8 cellular contexts compared by ENCODE assay signal in the genomic region with DNA sequence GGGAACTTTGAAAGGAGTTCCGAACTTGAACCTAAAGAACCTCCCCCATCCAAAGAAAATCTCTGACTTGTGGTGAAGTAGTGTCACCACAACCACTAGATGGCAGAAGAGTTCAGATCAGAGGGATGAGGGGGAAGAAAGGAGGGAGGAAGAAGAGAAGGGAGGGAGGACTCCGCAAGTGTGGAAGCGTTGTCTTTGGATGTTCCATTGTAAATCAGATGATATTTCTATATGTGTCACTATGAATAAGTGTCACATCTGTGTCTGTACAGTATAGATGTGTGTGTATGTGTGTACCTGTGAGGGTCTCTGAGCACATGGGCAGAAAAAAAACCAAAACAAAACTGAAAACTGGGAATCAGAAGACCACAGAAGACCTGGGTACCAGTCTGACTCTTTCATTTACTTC.
DNase-seq lines count a peak whose midpoint lies in the region; ATAC-seq and TF ChIP-seq lines count a peak whose summit lies in the region.

No MANE protein-coding gene starts in this region.

- H3K4me3 ChIP-seq in foreskin fibroblast (ENCODE audit: low read depth in 1 of 2, low read length in 2 of 2) = peak overlapping the region in 1 of 2 donors; percentile 33

- TF ChIP-seq CTCF in foreskin fibroblast (IDR thresholded peaks at IDR 0.05; ENCODE audit: low read depth, low read length) = peak; percentile 72

- ATAC-seq in HG02623 (IDR thresholded peaks at IDR 0.05; ENCODE audit: unreplicated experiment) = peak; percentile 50
- no peak for ATAC-seq in GM19395 (IDR thresholded peaks at IDR 0.05; ENCODE audit: unreplicated experiment)

- DNase-seq in DMS114 treated with DMSO at 0.1 percent for 48 hours (lab: John Stamatoyannopoulos, UW; ENCODE audit: unreplicated experiment) (peak; percentile 87), NCI-H526 (lab: John Stamatoyannopoulos, UW) (peak; percentile 60 to 80), foreskin fibroblast (peak; percentile 72 to 89), non-pigmented ciliary epithelial cell (ENCODE audit: low read depth) (peak; percentile 45), GOT3 (lab: John Stamatoyannopoulos, UW) (no peak)
- DNase-seq in activated CD4-positive, alpha-beta T cell treated with anti-CD3 and anti-CD28 coated beads, Interleukin-2, amount 50 U/mL, for 1 hour = peak; percentile 10
